ENCODE assay signal across 1 cellular context in genomic region chr22:19665784-19666662, GRCh38.
TF ChIP-seq lines count a peak whose summit lies in the region.

No MANE protein-coding gene starts in this region.

TF ChIP-seq in SK-N-SH treated with all-trans-retinoic acid at 6 μM for 48 hours, 23 proteins besides CTCF, POLR2A, EP300 and RAD21 (continued from another document):
- no peak for TF ChIP-seq TSHZ2 (CRISPR knock-in tag; IDR thresholded peaks at IDR 0.05)
- TF ChIP-seq POU6F1 (CRISPR knock-in tag; IDR thresholded peaks at IDR 0.05; ENCODE audit: borderline replicate concordance, low read depth) = no peak
- TF ChIP-seq ZFP30 (CRISPR knock-in tag; IDR thresholded peaks at IDR 0.05) = no peak
- no peak for TF ChIP-seq GLIS3 (CRISPR knock-in tag; IDR thresholded peaks at IDR 0.05)
- no peak for TF ChIP-seq CREB5 (CRISPR knock-in tag; IDR thresholded peaks at IDR 0.05; ENCODE audit: low read depth)
- no peak for TF ChIP-seq PATZ1 (CRISPR knock-in tag; IDR thresholded peaks at IDR 0.05; ENCODE audit: borderline replicate concordance)
- TF ChIP-seq ARNTL (CRISPR knock-in tag; IDR thresholded peaks at IDR 0.05; ENCODE audit: borderline replicate concordance, low read depth) = no peak
- no peak for TF ChIP-seq CSDC2 (CRISPR knock-in tag; IDR thresholded peaks at IDR 0.05)
- TF ChIP-seq ZFP3 (CRISPR knock-in tag; IDR thresholded peaks at IDR 0.05) = no peak
- TF ChIP-seq ZC3H10 (CRISPR knock-in tag; IDR thresholded peaks at IDR 0.05) = no peak
